In genomic region chr1:94048413-94049164, GRCh38 we compare ENCODE assay signal across 1 cellular context.
TF ChIP-seq lines count a peak whose summit lies in the region.

No MANE protein-coding gene starts in this region.

TF ChIP-seq in GM23338, 12 proteins besides CTCF, POLR2A, EP300 and RAD21 (continued from another document):
- TF ChIP-seq ZNF462 (CRISPR knock-in tag; IDR thresholded peaks at IDR 0.05) = no peak
- TF ChIP-seq CREB1 (CRISPR knock-in tag; IDR thresholded peaks at IDR 0.05; ENCODE audit: low read depth) = no peak
- no peak for TF ChIP-seq REST (IDR thresholded peaks at IDR 0.05; ENCODE audit: unreplicated experiment)
- TF ChIP-seq EZH2phosphoT487 (IDR thresholded peaks at IDR 0.05; ENCODE audit: unreplicated experiment) = no peak
